In the genomic region with DNA sequence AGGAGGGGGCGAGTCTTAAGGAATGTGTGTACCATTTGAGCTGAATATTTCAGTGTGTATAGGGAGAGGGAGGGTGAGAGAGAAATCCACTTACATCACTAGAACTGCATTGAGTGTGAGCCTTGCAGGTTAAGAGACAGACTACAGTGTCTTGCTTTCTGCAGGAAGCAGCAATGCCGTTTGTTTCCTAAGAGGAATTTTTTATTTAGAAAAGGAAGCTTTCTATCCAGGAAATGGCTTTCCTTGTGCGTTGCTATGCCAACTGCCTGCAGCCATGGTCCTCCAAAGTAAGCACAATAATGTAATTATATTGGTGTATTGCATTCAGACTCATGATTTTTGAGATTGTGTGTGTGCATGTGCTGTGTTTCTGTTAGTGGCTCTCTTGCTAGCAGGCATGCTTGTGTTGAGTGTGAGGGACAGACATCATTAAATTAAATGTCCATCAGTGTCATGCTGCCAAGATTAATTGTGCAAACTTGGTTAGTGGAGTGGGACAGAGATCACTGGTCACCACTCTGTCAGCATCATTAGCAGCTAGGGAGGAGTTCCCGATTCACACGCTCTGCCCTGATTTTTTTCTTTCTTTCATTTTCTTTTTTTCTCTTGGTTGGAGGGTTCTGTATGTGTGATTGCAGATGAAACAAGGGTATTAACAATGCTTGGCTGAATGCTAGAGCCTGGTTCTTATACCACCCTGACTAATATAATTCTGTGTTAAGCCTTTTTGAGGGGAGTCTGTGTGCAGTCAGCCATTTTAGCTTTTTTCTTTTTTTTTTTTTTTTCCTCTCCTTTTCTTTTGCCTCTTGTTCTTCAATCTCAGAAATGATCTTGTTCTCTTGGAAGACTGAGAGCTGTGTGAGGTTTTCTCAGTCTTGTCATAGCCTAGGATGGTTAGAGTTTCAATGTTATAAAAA, we compare ENCODE assay signal across 10 cellular contexts.
DNase-seq lines count a peak whose midpoint lies in the region; ATAC-seq, FAIRE-seq and TF ChIP-seq lines count a peak whose summit lies in the region.
"Had no signal": no experiment of that assay in that cellular context is flagged by ENCODE, and none has a peak within 500 bp of the region (broad histone marks: within the 10 kb centered on the region; RNA-seq: fewer than 3 reads in every experiment).

No MANE protein-coding gene starts in this region.

- intact Hi-C loops in heart left ventricle (cut with DNase I) (loop anchor here in 1 of 10 donors (5.0 kb wide), 1 partner anchor 45 kb away; no protein-coding TSS in a partner anchor), gastrocnemius medialis (cut with DNase I; ENCODE audit: low total_unique reads) (no loop called here)

- 10 to 27% (median 16%) methylated on average over 5 of the region's 5 CpGs for WGBS in heart left ventricle, 4 donors
- WGBS in mesendoderm (ENCODE audit: extremely low coverage, insufficient coverage, low lambda C conversion rate) = no CpG with 5 or more reads among the region's 5 CpGs

- no peaks in the 10 kb centered on the region for H3K27me3 ChIP-seq in OCI-LY3 (ENCODE audit: low read depth, low read length)
- no peaks in the 10 kb centered on the region for H3K27me3 ChIP-seq in heart left ventricle
- H3K27me3 ChIP-seq in gastrocnemius medialis = no peaks in the 10 kb centered on the region
- no peaks in the 10 kb centered on the region for H3K27me3 ChIP-seq in mesendoderm (ENCODE audit: insufficient read depth, low read length, poor library complexity)

- H3K4me2 ChIP-seq in OCI-LY3 (ENCODE audit: low read length) (peak overlapping the region; percentile 74), mesendoderm (ENCODE audit: low read length) (no peak overlapping the region)

- H3K23ac ChIP-seq in mesendoderm (ENCODE audit: low read length) = no peak overlapping the region

- H3K4me3 ChIP-seq in OCI-LY3 (ENCODE audit: low read length) (peak overlapping the region; percentile 68), heart left ventricle (peak overlapping the region in 11 of 12 donors; percentile 4 to 46 (median 34)), gastrocnemius medialis (peak overlapping the region; percentile 32 to 42 (median 40)), mesendoderm (ENCODE audit: low read length) (no peak overlapping the region)
- H3K4me3 ChIP-seq: skin epidermis had no signal

- no peak overlapping the region for H4K5ac ChIP-seq in mesendoderm (ENCODE audit: low read length)

- H3K36me3 ChIP-seq in OCI-LY3 (replicated peaks; ENCODE audit: low read depth, low read length) = no peaks in the 10 kb centered on the region
- no peaks in the 10 kb centered on the region for H3K36me3 ChIP-seq in heart left ventricle
- H3K36me3 ChIP-seq in gastrocnemius medialis = no peaks in the 10 kb centered on the region
- no peaks in the 10 kb centered on the region for H3K36me3 ChIP-seq in mesendoderm (ENCODE audit: control insufficient read depth, insufficient read depth, low read length)

- in situ Hi-C loops in gastrocnemius medialis (cut with MboI; ENCODE audit: low sequenced_read_pairs in 4 of 4) = no loop called here

- peak; percentile 42 for ATAC-seq in GM19043 (IDR thresholded peaks at IDR 0.05; ENCODE audit: low read depth, unreplicated experiment)
- peak; percentile 29 to 70 (median 48) for ATAC-seq in heart left ventricle
- ATAC-seq in gastrocnemius medialis = peak; percentile 23 to 53

- no peak overlapping the region for H3K56ac ChIP-seq in mesendoderm (ENCODE audit: low read length)

- H2BK120ac ChIP-seq in mesendoderm (ENCODE audit: low read depth, low read length) = no peak overlapping the region

- H2BK5ac ChIP-seq in mesendoderm (ENCODE audit: low read length) = no peak overlapping the region

- peak overlapping the region; percentile 32; the same call in 1 of the 2 replicates for H2AFZ ChIP-seq in OCI-LY3 (ENCODE audit: low read depth, low read length)

- no peaks in the 10 kb centered on the region for H3K9me3 ChIP-seq in OCI-LY3 (ENCODE audit: insufficient read depth, low read length)
- no peaks in the 10 kb centered on the region for H3K9me3 ChIP-seq in heart left ventricle
- no peaks in the 10 kb centered on the region for H3K9me3 ChIP-seq in gastrocnemius medialis

- no peaks in the 10 kb centered on the region for H3K79me2 ChIP-seq in OCI-LY3 (ENCODE audit: low read length)
- no peaks in the 10 kb centered on the region for H3K79me2 ChIP-seq in mesendoderm (ENCODE audit: control insufficient read depth, insufficient read depth, low read length)

- H3K4me1 ChIP-seq in OCI-LY3 (ENCODE audit: low read length) (peaks cover 24% of the 10 kb centered on the region), heart left ventricle (peaks cover 4 to 95% (median 60%) of the 10 kb centered on the region in 12 donors), gastrocnemius medialis (peaks cover 41 to 44% of the 10 kb centered on the region in 2 donors), mesendoderm (ENCODE audit: control insufficient read depth, low read depth, low read length) (peaks cover 2% of the 10 kb centered on the region)

- DNase-seq in heart left ventricle (no peak), gastrocnemius medialis (no peak), dedifferentiated amniotic fluid mesenchymal stem cell (ENCODE audit: extremely low spot score) (no peak), DMS79 (lab: John Stamatoyannopoulos, UW) (no peak), mesendoderm (no peak), RCC 7860 (ENCODE audit: low spot score) (no peak)
- DNase-seq: KG1 had no signal

- no peak for FAIRE-seq in RCC 7860 (lab: Jason Lieb, UNC)

- no peaks in the 10 kb centered on the region for H3K79me1 ChIP-seq in mesendoderm (ENCODE audit: low read length)

- TF ChIP-seq CTCF in OCI-LY3 (IDR thresholded peaks at IDR 0.05; ENCODE audit: low read depth, low read length) = no peak
- TF ChIP-seq CTCF in heart left ventricle (IDR thresholded peaks at IDR 0.05) = no peak
- no peak for TF ChIP-seq CTCF in gastrocnemius medialis (IDR thresholded peaks at IDR 0.05 in 4 of 5, conservative IDR thresholded peaks at IDR 0.05 in 1 of 5)

- H4K8ac ChIP-seq in mesendoderm (ENCODE audit: low read depth, low read length) = no peak overlapping the region

- H2BK15ac ChIP-seq in mesendoderm (replicated peaks; ENCODE audit: low read depth) = no peak overlapping the region

- no peak for TF ChIP-seq POLR2A in heart left ventricle (IDR thresholded peaks at IDR 0.05)
- no peak for TF ChIP-seq POLR2A in gastrocnemius medialis (IDR thresholded peaks at IDR 0.05)

- no peak overlapping the region for H3K18ac ChIP-seq in mesendoderm (ENCODE audit: low read length)

- H4K20me1 ChIP-seq in OCI-LY3 (ENCODE audit: insufficient read depth, low read length) = no peaks in the 10 kb centered on the region

- H3K27ac ChIP-seq in OCI-LY3 (ENCODE audit: low read length) = no peak overlapping the region
- peak overlapping the region in 11 of 12 donors; percentile 25 to 65 (median 55) for H3K27ac ChIP-seq in heart left ventricle
- H3K27ac ChIP-seq in gastrocnemius medialis = peak overlapping the region; percentile 1 to 75 (median 60)
- no peak overlapping the region for H3K27ac ChIP-seq in mesendoderm (ENCODE audit: low read depth, low read length)

- H3K9ac ChIP-seq in OCI-LY3 (ENCODE audit: low read length) (peak overlapping the region; percentile 34), mesendoderm (ENCODE audit: low read length) (no peak overlapping the region)

- no peak overlapping the region for H3K4ac ChIP-seq in mesendoderm (ENCODE audit: low read depth, low read length)

- H2AK5ac ChIP-seq in mesendoderm (ENCODE audit: low read length) = no peak overlapping the region

Comparison
In these comparisons a context has a peak if more than half of its experiments do, and no peak if none do; other contexts are left out.
1. H3K27ac ChIP-seq: peak in heart left ventricle (11 of 12) and gastrocnemius medialis (4 of 4); none in OCI-LY3 (single experiment) and mesendoderm (single experiment).
2. Peak in every context shown above with its lines, with median percentiles within 50 percentile points of each other: ATAC-seq.